Comparison of ENCODE assay signal across 15 cellular contexts in genomic region chr4:87037921-87038320, GRCh38.
DNase-seq lines count a peak whose midpoint lies in the region; ATAC-seq and TF ChIP-seq lines count a peak whose summit lies in the region.
"Had no signal": no experiment of that assay in that cellular context is flagged by ENCODE, and none has a peak within 500 bp of the region (broad histone marks: within the 10 kb centered on the region; RNA-seq: fewer than 3 reads in every experiment).

No MANE protein-coding gene starts in this region.

- H3K9me2 ChIP-seq in DOHH2 (replicated peaks; ENCODE audit: control insufficient read depth, low read length), result no peaks in the 10 kb centered on the region

- TF ChIP-seq CTCF in DOHH2 (IDR thresholded peaks at IDR 0.05; ENCODE audit: low read depth, low read length, poor library complexity, severe bottlenecking) (no peak), RWPE2 (IDR thresholded peaks at IDR 0.05; ENCODE audit: poor library complexity, severe bottlenecking) (no peak), gastroesophageal sphincter (IDR thresholded peaks at IDR 0.05) (no peak), spleen (IDR thresholded peaks at IDR 0.05 in 8 of 11, conservative IDR thresholded peaks at IDR 0.05 in 3 of 11) (no peak), GM13977 (IDR thresholded peaks at IDR 0.05; ENCODE audit: extremely low read depth, insufficient read depth, missing control alignments) (no peak)

- TF ChIP-seq EP300 in gastroesophageal sphincter (IDR thresholded peaks at IDR 0.05), result no peak

- peaks cover 52% of the 10 kb centered on the region for H3K79me2 ChIP-seq in DOHH2 (ENCODE audit: control insufficient read depth, low read length)

- no peak for ATAC-seq in RWPE2 (ENCODE audit: low read depth)
- no peak for ATAC-seq in gastroesophageal sphincter
- ATAC-seq in sciatic nerve, result peak; percentile 38
- ATAC-seq: esophagus mucosa had no signal

- H3K27me3 ChIP-seq in DOHH2 (ENCODE audit: control insufficient read depth, low read length) (no peaks in the 10 kb centered on the region), RWPE2 (ENCODE audit: insufficient read depth, poor library complexity, severe bottlenecking) (no peaks in the 10 kb centered on the region), gastroesophageal sphincter (no peaks in the 10 kb centered on the region), spleen (replicated peaks in 1 of 7) (no peaks in the 10 kb centered on the region)

- intact Hi-C loops in sciatic nerve (cut with DNase I), result no loop called here
- intact Hi-C loops in spleen (cut with DNase I; ENCODE audit: low total_unique reads), result no loop called here

- peak overlapping the region; percentile 54 for H3K4me2 ChIP-seq in DOHH2 (ENCODE audit: low read length)

- H4K20me1 ChIP-seq in DOHH2 (ENCODE audit: control insufficient read depth, insufficient read depth, low read depth, low read length), result peaks cover 7% of the 10 kb centered on the region; the same call in 1 of the 2 replicates

- in situ Hi-C loops in GM13977 (cut with MboI; ENCODE audit: low pct_unique_long_range_greater_than_20kb, low sequenced_read_pairs, unreplicated experiment), result no loop called here

- DNase-seq in RWPE2 (ENCODE audit: low spot score), result no peak
- DNase-seq in sciatic nerve (ENCODE audit: low spot score), result no peak
- no peak for DNase-seq in spleen
- no peak for DNase-seq in GM13977 (ENCODE audit: low spot score)
- no peak for DNase-seq in middle frontal gyrus (ENCODE audit: extremely low spot score, low spot score)
- no peak for DNase-seq in H4 (ENCODE audit: low spot score)
- DNase-seq: activated CD4-positive, alpha-beta T cell treated with anti-CD3 and anti-CD28 coated beads, Interleukin-2, amount 10 ng/mL, durations not matched to agents 7 days and 5 days; activated naive CD8-positive, alpha-beta T cell treated with anti-CD3 and anti-CD28 coated beads, Interleukin-2, amount 10 ng/mL, durations not matched to agents 7 days and 5 days; COR-L47; KBM-7; NCI-H524 had no signal

- H3K27ac ChIP-seq in DOHH2 (ENCODE audit: low read depth, low read length) (no peak overlapping the region), RWPE2 (ENCODE audit: poor library complexity, severe bottlenecking) (peak overlapping the region; percentile 8), gastroesophageal sphincter (peak overlapping the region; percentile 81 to 88 (median 84)), spleen (peak overlapping the region in 4 of 8 donors; percentile 23 to 63 (median 44))
- H3K27ac ChIP-seq: SK-N-MC had no signal

- 18 to 21% methylated on average over 3 of the region's 3 CpGs for WGBS in gastroesophageal sphincter (ENCODE audit: low coverage in 1 of 2), 2 donors
- WGBS in spleen, 5 donors, result 65 to 75% (median 68%) methylated on average over 3 of the region's 3 CpGs

- H3K9me3 ChIP-seq in DOHH2 (ENCODE audit: control insufficient read depth, insufficient read depth, low read length) (no peaks in the 10 kb centered on the region), RWPE2 (ENCODE audit: severe bottlenecking) (no peaks in the 10 kb centered on the region), gastroesophageal sphincter (no peaks in the 10 kb centered on the region), spleen (no peaks in the 10 kb centered on the region)

- H3K36me3 ChIP-seq in DOHH2 (ENCODE audit: control insufficient read depth, low read length), result no peaks in the 10 kb centered on the region
- H3K36me3 ChIP-seq in RWPE2 (ENCODE audit: low read depth), result no peaks in the 10 kb centered on the region
- H3K36me3 ChIP-seq in gastroesophageal sphincter, result no peaks in the 10 kb centered on the region
- H3K36me3 ChIP-seq in spleen, result no peaks in the 10 kb centered on the region

- H3F3A ChIP-seq in DOHH2 (ENCODE audit: control insufficient read depth, insufficient read depth), result peaks cover 3% of the 10 kb centered on the region; the same call in 1 of the 2 replicates

- peak overlapping the region; percentile 29; the same call in 1 of the 2 replicates for H3K4me3 ChIP-seq in DOHH2 (ENCODE audit: low read length)
- H3K4me3 ChIP-seq in RWPE2 (ENCODE audit: severe bottlenecking), result no peak overlapping the region
- H3K4me3 ChIP-seq in gastroesophageal sphincter, result no peak overlapping the region
- no peak overlapping the region for H3K4me3 ChIP-seq in spleen
- H3K4me3 ChIP-seq: SK-N-MC had no signal

- peaks cover 48% of the 10 kb centered on the region for H3K4me1 ChIP-seq in DOHH2 (ENCODE audit: control insufficient read depth, low read length)
- peaks cover 32% of the 10 kb centered on the region for H3K4me1 ChIP-seq in RWPE2 (ENCODE audit: insufficient read depth, poor library complexity, severe bottlenecking)
- H3K4me1 ChIP-seq in gastroesophageal sphincter, result peaks cover 36 to 100% (median 76%) of the 10 kb centered on the region in 3 donors
- peaks cover 40 to 100% (median 79%) of the 10 kb centered on the region in 6 donors for H3K4me1 ChIP-seq in spleen

- TF ChIP-seq POLR2A in gastroesophageal sphincter (IDR thresholded peaks at IDR 0.05) (no peak), spleen (IDR thresholded peaks at IDR 0.05) (no peak)
